1 cellular context compared by ENCODE assay signal in genomic region chr20:38034108-38034649, GRCh38.
A peak's percentile ranks its signal among the peaks of the same experiment; 100 is the strongest.
TF ChIP-seq lines count a peak whose summit lies in the region.

No MANE protein-coding gene starts in this region.

TF ChIP-seq in HepG2, 621 proteins besides CTCF, POLR2A, EP300 and RAD21 (continued from another document):
- TF ChIP-seq AKNA (CRISPR knock-in tag; IDR thresholded peaks at IDR 0.05; ENCODE audit: borderline replicate concordance) = no peak
- TF ChIP-seq ZNF12 (CRISPR knock-in tag; IDR thresholded peaks at IDR 0.05) = 0 out of 2 replicates have a peak, but pooled peaks have one; percentile 17
- TF ChIP-seq GTF3A (CRISPR knock-in tag; conservative IDR thresholded peaks at IDR 0.05) = no peak
- TF ChIP-seq SMAD1 (CRISPR knock-in tag; IDR thresholded peaks at IDR 0.05; ENCODE audit: borderline replicate concordance, low read depth) = 0 out of 2 replicates have a peak, but pooled peaks have one; percentile 14
- TF ChIP-seq TERF1 (CRISPR knock-in tag; IDR thresholded peaks at IDR 0.05) = no peak
- TF ChIP-seq ZFX (CRISPR knock-in tag; IDR thresholded peaks at IDR 0.05; ENCODE audit: low read depth) = peak; percentile 15; the same call in 1 of the 2 replicates
- TF ChIP-seq CCAR2 (optimal IDR thresholded peaks at IDR 0.05; ENCODE audit: low read depth, low read length) = peak; percentile 85
- TF ChIP-seq REPIN1 (CRISPR knock-in tag; IDR thresholded peaks at IDR 0.05; ENCODE audit: borderline replicate concordance, low read depth) = peak; percentile 36; the same call in 1 of the 2 replicates
- TF ChIP-seq HNF1B (CRISPR knock-in tag; IDR thresholded peaks at IDR 0.05) = peak; percentile 33; the same call in 1 of the 2 replicates
- TF ChIP-seq ZBTB33 (CRISPR knock-in tag; IDR thresholded peaks at IDR 0.05) = 0 out of 2 replicates have a peak, but pooled peaks have one; percentile 4
- 0 out of 2 replicates have a peak, but pooled peaks have one; percentile 34 for TF ChIP-seq ZNF468 (CRISPR knock-in tag; IDR thresholded peaks at IDR 0.05)
- peak; percentile 30; the same call in 1 of the 2 replicates for TF ChIP-seq SNAPC5 (CRISPR knock-in tag; IDR thresholded peaks at IDR 0.05; ENCODE audit: borderline replicate concordance)
- TF ChIP-seq CEBPZ (IDR thresholded peaks at IDR 0.05; ENCODE audit: low read length) = no peak
- TF ChIP-seq ZMYM4 (CRISPR knock-in tag; IDR thresholded peaks at IDR 0.05) = no peak
- TF ChIP-seq ZNF567 (CRISPR knock-in tag; IDR thresholded peaks at IDR 0.05; ENCODE audit: borderline replicate concordance) = 0 out of 2 replicates have a peak, but pooled peaks have one; percentile 63
- TF ChIP-seq ZIK1 (CRISPR knock-in tag; IDR thresholded peaks at IDR 0.05; ENCODE audit: borderline replicate concordance, low read depth) = no peak
- TF ChIP-seq ZSCAN21 (CRISPR knock-in tag; IDR thresholded peaks at IDR 0.05; ENCODE audit: borderline replicate concordance) = 0 out of 2 replicates have a peak, but pooled peaks have one; percentile 15
- 0 out of 2 replicates have a peak, but pooled peaks have one; percentile 23 for TF ChIP-seq CENPT (CRISPR knock-in tag; IDR thresholded peaks at IDR 0.05; ENCODE audit: low read depth)
- TF ChIP-seq KAT7 (CRISPR knock-in tag; IDR thresholded peaks at IDR 0.05; ENCODE audit: borderline replicate concordance) = 0 out of 2 replicates have a peak, but pooled peaks have one; percentile 1
- no peak for TF ChIP-seq FOXO4 (CRISPR knock-in tag; conservative IDR thresholded peaks at IDR 0.05)
- no peak for TF ChIP-seq ZNF549 (CRISPR knock-in tag; IDR thresholded peaks at IDR 0.05)
- 0 out of 2 replicates have a peak, but pooled peaks have one; percentile 7 for TF ChIP-seq ZNF792 (CRISPR knock-in tag; IDR thresholded peaks at IDR 0.05)
- TF ChIP-seq BHLHE40 (IDR thresholded peaks at IDR 0.05; ENCODE audit: low read length) = 0 out of 2 replicates have a peak, but pooled peaks have one; percentile 14
- TF ChIP-seq SPEN (CRISPR knock-in tag; IDR thresholded peaks at IDR 0.05; ENCODE audit: low read depth) = peak; percentile 14; the same call in 1 of the 2 replicates
- 0 out of 2 replicates have a peak, but pooled peaks have one; percentile 62 for TF ChIP-seq ZNF615 (CRISPR knock-in tag; IDR thresholded peaks at IDR 0.05; ENCODE audit: borderline replicate concordance)
- 0 out of 2 replicates have a peak, but pooled peaks have one; percentile 28 for TF ChIP-seq CHD2 (IDR thresholded peaks at IDR 0.05; ENCODE audit: low read depth, low read length)
- TF ChIP-seq ZNF770 (CRISPR knock-in tag; IDR thresholded peaks at IDR 0.05) = 0 out of 2 replicates have a peak, but pooled peaks have one; percentile 46
- 0 out of 2 replicates have a peak, but pooled peaks have one; percentile 25 for TF ChIP-seq GFI1 (CRISPR knock-in tag; IDR thresholded peaks at IDR 0.05; ENCODE audit: borderline replicate concordance)
- TF ChIP-seq ZNF816 (CRISPR knock-in tag; IDR thresholded peaks at IDR 0.05; ENCODE audit: borderline replicate concordance) = 0 out of 2 replicates have a peak, but pooled peaks have one; percentile 59
